Comparison of ENCODE assay signal across 18 cellular contexts in genomic region chr13:110853235-110853721, GRCh38.
A peak's percentile ranks its signal among the peaks of the same experiment; 100 is the strongest.
DNase-seq lines count a peak whose midpoint lies in the region; ATAC-seq and TF ChIP-seq lines count a peak whose summit lies in the region.
"Had no signal": no experiment of that assay in that cellular context is flagged by ENCODE, and none has a peak within 500 bp of the region (broad histone marks: within the 10 kb centered on the region; RNA-seq: fewer than 3 reads in every experiment).

No MANE protein-coding gene starts in this region.

- H3K27ac ChIP-seq in endodermal cell (ENCODE audit: low read depth, low read length) (no peak overlapping the region), mesenchymal stem cell (ENCODE audit: low read length, poor library complexity, severe bottlenecking) (no peak overlapping the region), upper lobe of right lung (no peak overlapping the region)
- no peak overlapping the region for H3K27ac ChIP-seq in CD4-positive, alpha-beta memory T cell (ENCODE audit: low read depth, low read length)
- H3K27ac ChIP-seq: BLaER1 had no signal

- H3K27me3 ChIP-seq in endodermal cell (ENCODE audit: control insufficient read depth, insufficient read depth, low read length, poor library complexity, severe bottlenecking) (no peaks in the 10 kb centered on the region), mesenchymal stem cell (ENCODE audit: control insufficient read depth in 1 of 2, insufficient read depth in 1 of 2, low read length in 2 of 2) (peaks cover 6 to 9% of the 10 kb centered on the region in 2 experiments), upper lobe of right lung (no peaks in the 10 kb centered on the region)
- no peaks in the 10 kb centered on the region for H3K27me3 ChIP-seq in CD4-positive, alpha-beta memory T cell (ENCODE audit: insufficient read depth, low read length)
- H3K27me3 ChIP-seq: BLaER1 had no signal

- H3K4me3 Mint-ChIP-seq in endodermal cell = no peak overlapping the region
- no peak overlapping the region for H3K4me3 Mint-ChIP-seq in CD4-positive, alpha-beta memory T cell

- no peak overlapping the region for H3K18ac ChIP-seq in mesenchymal stem cell (ENCODE audit: low read depth in 1 of 2, low read length in 2 of 2)

- H3K4me2 ChIP-seq in mesenchymal stem cell (ENCODE audit: low read length, poor library complexity, severe bottlenecking) = no peak overlapping the region
- H3K4me2 ChIP-seq: BLaER1 had no signal

- no peak overlapping the region for H2BK15ac ChIP-seq in mesenchymal stem cell (ENCODE audit: low read depth, poor library complexity, severe bottlenecking)

- intact Hi-C loops in Right ventricle myocardium superior (cut with DNase I) = no loop called here
- intact Hi-C loops in cardiac septum (cut with DNase I) = no loop called here
- intact Hi-C loops in upper lobe of right lung (cut with DNase I) = no loop called here
- intact Hi-C loops in lower leg skin (cut with DNase I; ENCODE audit: low total_unique reads) = no loop called here
- intact Hi-C loops in CD4-positive, alpha-beta memory T cell (cut with micrococcal nuclease) = no loop called here

- H3K4ac ChIP-seq in mesenchymal stem cell (ENCODE audit: low read depth in 1 of 2, low read length in 2 of 2) = no peak overlapping the region

- peak; percentile 25 for ATAC-seq in Right ventricle myocardium superior (ENCODE audit: poor library complexity)
- ATAC-seq in upper lobe of right lung = peak; percentile 48

- no peaks in the 10 kb centered on the region for H3K79me1 ChIP-seq in mesenchymal stem cell (replicated peaks; ENCODE audit: low read length, poor library complexity, severe bottlenecking)

- no peaks in the 10 kb centered on the region for H3K4me1 ChIP-seq in endodermal cell (ENCODE audit: control insufficient read depth, insufficient read depth, low read length)
- peaks cover 8% of the 10 kb centered on the region for H3K4me1 ChIP-seq in mesenchymal stem cell (ENCODE audit: control insufficient read depth, insufficient read depth, low read depth, low read length)
- H3K4me1 ChIP-seq in upper lobe of right lung = no peaks in the 10 kb centered on the region
- no peaks in the 10 kb centered on the region for H3K4me1 ChIP-seq in CD4-positive, alpha-beta memory T cell (ENCODE audit: insufficient read depth, low read length)
- H3K4me1 ChIP-seq: esophagus squamous epithelium had no signal

- DNase-seq in Right ventricle myocardium superior (no peak), cardiac septum (ENCODE audit: low spot score) (no peak), endodermal cell (peak; percentile 46), mesenchymal stem cell (no peak), upper lobe of right lung (no peak), lower leg skin (ENCODE audit: low spot score in 2 of 2) (no peak)
- no peak for DNase-seq in CD4-positive, alpha-beta memory T cell
- DNase-seq in activated T-cell treated with anti-CD3 and anti-CD28 coated beads, Interleukin-2, amount 50 U/mL, for 1 hour = no peak
- DNase-seq: 8988T; activated naive CD4-positive, alpha-beta T cell treated with Interleukin-2 at 50 U/mL for 16 hours; aorta; Calu3; cerebellar nuclear complex; effector memory CD4-positive, alpha-beta T cell; esophagus squamous epithelium; NCI-H2107; NCI-H524 had no signal

- H3K9ac ChIP-seq in endodermal cell (ENCODE audit: extremely low read depth, low read length, poor library complexity, severe bottlenecking) (no peak overlapping the region), mesenchymal stem cell (ENCODE audit: low read length) (no peak overlapping the region)
- H3K9ac ChIP-seq: BLaER1 had no signal

- TF ChIP-seq CTCF in endodermal cell (conservative IDR thresholded peaks at IDR 0.05) (no peak), upper lobe of right lung (IDR thresholded peaks at IDR 0.05) (no peak), lower leg skin (IDR thresholded peaks at IDR 0.05) (no peak)

- no peaks in the 10 kb centered on the region for H3K27me3 Mint-ChIP-seq in endodermal cell (ENCODE audit: insufficient read depth)
- H3K27me3 Mint-ChIP-seq in CD4-positive, alpha-beta memory T cell = peaks cover 9 to 10% of the 10 kb centered on the region in 2 donors

- H3K9me3 ChIP-seq in endodermal cell (ENCODE audit: control insufficient read depth, low read length) = peaks cover 7% of the 10 kb centered on the region
- peaks cover 11% of the 10 kb centered on the region for H3K9me3 ChIP-seq in mesenchymal stem cell (ENCODE audit: control insufficient read depth, low read length)
- no peaks in the 10 kb centered on the region for H3K9me3 ChIP-seq in upper lobe of right lung
- no peaks in the 10 kb centered on the region for H3K9me3 ChIP-seq in CD4-positive, alpha-beta memory T cell (ENCODE audit: control insufficient read depth in 1 of 2, low read length in 2 of 2)

- POLR2A ChIA-PET in CD4-positive, alpha-beta memory T cell (lab: Charles Lee; ENCODE audit: partially characterized antibody) = no interaction called here

- H2AFZ ChIP-seq in mesenchymal stem cell (ENCODE audit: low read depth, low read length) = no peak overlapping the region

- H3K27ac Mint-ChIP-seq in endodermal cell = no peak overlapping the region
- H3K27ac Mint-ChIP-seq in CD4-positive, alpha-beta memory T cell = no peak overlapping the region

- no peaks in the 10 kb centered on the region for H3K36me3 Mint-ChIP-seq in endodermal cell (ENCODE audit: low read depth)
- no peaks in the 10 kb centered on the region for H3K36me3 Mint-ChIP-seq in CD4-positive, alpha-beta memory T cell

- no peak overlapping the region for H3K14ac ChIP-seq in mesenchymal stem cell (ENCODE audit: low read length in 2 of 2)

- CTCF ChIA-PET in CD4-positive, alpha-beta memory T cell (lab: Charles Lee; ENCODE audit: partially characterized antibody) = no interaction called here

- TF ChIP-seq POLR2A in lower leg skin (IDR thresholded peaks at IDR 0.05) = no peak

- H3K23ac ChIP-seq in mesenchymal stem cell (ENCODE audit: low read length in 2 of 2) = no peak overlapping the region

- H3K9me3 Mint-ChIP-seq in endodermal cell = peaks cover 8% of the 10 kb centered on the region
- peaks cover 0 to 9% (median 3%) of the 10 kb centered on the region in 8 donors for H3K9me3 Mint-ChIP-seq in CD4-positive, alpha-beta memory T cell

- no peak overlapping the region for H2BK12ac ChIP-seq in mesenchymal stem cell (ENCODE audit: low read length in 2 of 2)

- peak overlapping the region; percentile 12 for H4K8ac ChIP-seq in mesenchymal stem cell (ENCODE audit: low read length)

- no peak overlapping the region for H2BK120ac ChIP-seq in mesenchymal stem cell (ENCODE audit: low read depth, low read length)

- no peak overlapping the region for H2AK5ac ChIP-seq in mesenchymal stem cell (ENCODE audit: low read length, severe bottlenecking)

- H3K4me1 Mint-ChIP-seq in endodermal cell = no peaks in the 10 kb centered on the region
- peaks cover 4 to 10% (median 5%) of the 10 kb centered on the region in 4 donors for H3K4me1 Mint-ChIP-seq in CD4-positive, alpha-beta memory T cell

- H3K36me3 ChIP-seq in endodermal cell (ENCODE audit: control insufficient read depth, insufficient read depth, low read length) (no peaks in the 10 kb centered on the region), mesenchymal stem cell (ENCODE audit: control insufficient read depth in 1 of 2, insufficient read depth in 2 of 2, low read depth in 1 of 2, low read length in 2 of 2) (no peaks in the 10 kb centered on the region), upper lobe of right lung (no peaks in the 10 kb centered on the region)
- H3K36me3 ChIP-seq in CD4-positive, alpha-beta memory T cell (ENCODE audit: insufficient read depth, low read length) = no peaks in the 10 kb centered on the region
- H3K36me3 ChIP-seq: BLaER1, esophagus squamous epithelium had no signal

- H4K91ac ChIP-seq in mesenchymal stem cell (ENCODE audit: low read length) = no peak overlapping the region

- H2BK5ac ChIP-seq in mesenchymal stem cell (ENCODE audit: low read depth, low read length, poor library complexity, severe bottlenecking) = no peak overlapping the region

- no peak overlapping the region for H3K4me3 ChIP-seq in endodermal cell (ENCODE audit: low read length)
- H3K4me3 ChIP-seq in mesenchymal stem cell (ENCODE audit: insufficient read depth in 1 of 2, low read depth in 1 of 2, low read length in 2 of 2) = no peak overlapping the region
- no peak overlapping the region for H3K4me3 ChIP-seq in upper lobe of right lung
- no peak overlapping the region for H3K4me3 ChIP-seq in lower leg skin (ENCODE audit: low read depth, poor library complexity, severe bottlenecking)
- H3K4me3 ChIP-seq in CD4-positive, alpha-beta memory T cell (ENCODE audit: low read length in 2 of 2) = no peak overlapping the region
- H3K4me3 ChIP-seq: BLaER1, esophagus squamous epithelium had no signal

- 88 to 89% methylated on average over 11 to 17 of the region's 20 CpGs for WGBS in endodermal cell (ENCODE audit: insufficient coverage in 1 of 2, insufficient read length in 1 of 2), 2 experiments
- WGBS in mesenchymal stem cell = 80% methylated on average over 15 of the region's 20 CpGs
- 70 to 89% methylated on average over 13 to 20 of the region's 20 CpGs for WGBS in lower leg skin, 2 donors
